ENCODE assay signal across 1 cellular context in genomic region chr16:57736419-57737281, GRCh38.
TF ChIP-seq lines count a peak whose summit lies in the region.

No MANE protein-coding gene starts in this region.

TF ChIP-seq in HepG2, 621 proteins besides CTCF, POLR2A, EP300 and RAD21 (continued from another document and continues in another):
- TF ChIP-seq SRY (CRISPR knock-in tag; IDR thresholded peaks at IDR 0.05) (no peak), NFRKB (IDR thresholded peaks at IDR 0.05) (no peak), ZNF629 (CRISPR knock-in tag; conservative IDR thresholded peaks at IDR 0.05) (no peak), ZNF143 (CRISPR knock-in tag; IDR thresholded peaks at IDR 0.05) (peak; percentile 15; the same call in 1 of the 2 replicates), TEAD2 (CRISPR knock-in tag; IDR thresholded peaks at IDR 0.05) (0 out of 2 replicates have a peak, but pooled peaks have one; percentile 4), PHF5A (CRISPR knock-in tag; IDR thresholded peaks at IDR 0.05; ENCODE audit: low read depth, unreplicated experiment) (no peak), ZBTB7B (CRISPR knock-in tag; IDR thresholded peaks at IDR 0.05) (0 out of 2 replicates have a peak, but pooled peaks have one; percentile 55), ZNF652 (CRISPR knock-in tag; IDR thresholded peaks at IDR 0.05; ENCODE audit: borderline replicate concordance, low read depth) (no peak), BORCS8-MEF2B (CRISPR knock-in tag; IDR thresholded peaks at IDR 0.05) (peak; percentile 65; the same call in 1 of the 2 replicates), DRAP1 (CRISPR knock-in tag; IDR thresholded peaks at IDR 0.05) (no peak), IKZF1 (IDR thresholded peaks at IDR 0.05) (no peak), HNF1B (CRISPR knock-in tag; IDR thresholded peaks at IDR 0.05) (peak; percentile 15; the same call in 1 of the 2 replicates), ZNF142 (CRISPR knock-in tag; IDR thresholded peaks at IDR 0.05) (0 out of 2 replicates have a peak, but pooled peaks have one; percentile 13), ZNF569 (CRISPR knock-in tag; IDR thresholded peaks at IDR 0.05; ENCODE audit: borderline replicate concordance) (no peak), MYC (CRISPR knock-in tag; IDR thresholded peaks at IDR 0.05; ENCODE audit: borderline replicate concordance) (peak; percentile 81), FOSL2 (CRISPR knock-in tag; IDR thresholded peaks at IDR 0.05) (peak; percentile 67), ZBTB49 (CRISPR knock-in tag; IDR thresholded peaks at IDR 0.05; ENCODE audit: borderline replicate concordance) (no peak), ZNF550 (CRISPR knock-in tag; IDR thresholded peaks at IDR 0.05; ENCODE audit: borderline replicate concordance) (no peak), HNF1A (IDR thresholded peaks at IDR 0.05; ENCODE audit: low read depth) (no peak), HNF1A (CRISPR knock-in tag; IDR thresholded peaks at IDR 0.05; ENCODE audit: borderline replicate concordance) (no peak), JUND (CRISPR knock-in tag; IDR thresholded peaks at IDR 0.05) (peak; percentile 86), ZNF607 (CRISPR knock-in tag; IDR thresholded peaks at IDR 0.05; ENCODE audit: borderline replicate concordance) (0 out of 2 replicates have a peak, but pooled peaks have one; percentile 67), REPIN1 (CRISPR knock-in tag; IDR thresholded peaks at IDR 0.05; ENCODE audit: borderline replicate concordance, low read depth) (peak; percentile 39; the same call in 1 of the 2 replicates), ZNF367 (CRISPR knock-in tag; IDR thresholded peaks at IDR 0.05; ENCODE audit: borderline replicate concordance) (no peak), SIX4 (CRISPR knock-in tag; IDR thresholded peaks at IDR 0.05) (no peak), MYPOP (CRISPR knock-in tag; IDR thresholded peaks at IDR 0.05) (no peak), ZNF691 (CRISPR knock-in tag; IDR thresholded peaks at IDR 0.05; ENCODE audit: borderline replicate concordance, low read depth) (no peak; the same call in 1 of the 2 replicates), CHD4 (IDR thresholded peaks at IDR 0.05; ENCODE audit: borderline replicate concordance, low read length) (0 out of 2 replicates have a peak, but pooled peaks have one; percentile 8), XRCC5 (optimal IDR thresholded peaks at IDR 0.05; ENCODE audit: low read length) (peak; percentile 63), CREM (IDR thresholded peaks at IDR 0.05) (peak; percentile 78), CREM (CRISPR knock-in tag; IDR thresholded peaks at IDR 0.05) (no peak), TBX2 (CRISPR knock-in tag; IDR thresholded peaks at IDR 0.05; ENCODE audit: borderline replicate concordance) (peak; percentile 79), TFDP2 (CRISPR knock-in tag; IDR thresholded peaks at IDR 0.05) (peak; percentile 39; the same call in 1 of the 2 replicates), MAFF (IDR thresholded peaks at IDR 0.05; ENCODE audit: low read depth, low read length) (peak; percentile 63), ZNF276 (CRISPR knock-in tag; IDR thresholded peaks at IDR 0.05; ENCODE audit: low read depth) (no peak), NR2F2 (IDR thresholded peaks at IDR 0.05; ENCODE audit: borderline replicate concordance, low read depth) (no peak), MXD3 (CRISPR knock-in tag; IDR thresholded peaks at IDR 0.05) (peak; percentile 64; the same call in 1 of the 2 replicates), HNRNPK (IDR thresholded peaks at IDR 0.05; ENCODE audit: low read depth, low read length, poor library complexity, severe bottlenecking) (no peak), ZFY (CRISPR knock-in tag; IDR thresholded peaks at IDR 0.05) (peak; percentile 36; the same call in 1 of the 2 replicates)
